Comparison of ENCODE assay signal across 2 cellular contexts in the genomic region with DNA sequence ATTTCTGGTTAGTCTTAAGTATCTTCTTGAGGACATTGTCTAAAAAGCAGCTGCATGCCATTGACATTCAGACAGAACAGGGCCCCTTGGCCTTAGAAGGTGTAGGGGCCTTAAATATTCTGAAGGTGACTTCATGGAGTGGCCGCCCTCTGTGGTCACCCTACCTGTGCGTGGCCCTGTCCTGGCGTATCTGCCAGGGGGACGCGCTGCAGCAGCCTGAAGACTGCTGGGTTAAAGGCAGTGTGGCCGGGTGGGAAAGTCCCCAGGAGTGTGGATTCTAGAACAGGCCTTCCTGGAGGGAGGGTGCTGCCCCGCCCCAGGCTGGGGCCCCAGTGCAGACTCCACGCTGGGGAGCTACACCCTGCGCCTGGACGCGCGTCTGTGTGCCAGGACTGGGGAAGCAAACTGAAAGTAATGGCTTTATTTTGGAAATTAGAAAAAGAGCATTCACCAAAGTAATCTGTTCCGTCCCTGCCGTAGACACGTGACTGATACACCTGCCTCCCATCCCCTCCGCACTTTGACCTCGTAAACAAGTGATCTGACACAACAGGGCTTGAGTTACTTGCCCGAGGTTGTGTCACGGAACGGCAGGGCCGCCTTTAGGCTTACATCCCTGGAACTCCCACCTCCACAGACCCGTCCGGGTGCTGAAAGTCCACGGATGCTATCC.
TF ChIP-seq lines count a peak whose summit lies in the region.

No MANE protein-coding gene starts in this region.

TF ChIP-seq in K562, 482 proteins besides CTCF, POLR2A, EP300 and RAD21 (continued from another document and continues in another):
- TF ChIP-seq, protein P1, sequence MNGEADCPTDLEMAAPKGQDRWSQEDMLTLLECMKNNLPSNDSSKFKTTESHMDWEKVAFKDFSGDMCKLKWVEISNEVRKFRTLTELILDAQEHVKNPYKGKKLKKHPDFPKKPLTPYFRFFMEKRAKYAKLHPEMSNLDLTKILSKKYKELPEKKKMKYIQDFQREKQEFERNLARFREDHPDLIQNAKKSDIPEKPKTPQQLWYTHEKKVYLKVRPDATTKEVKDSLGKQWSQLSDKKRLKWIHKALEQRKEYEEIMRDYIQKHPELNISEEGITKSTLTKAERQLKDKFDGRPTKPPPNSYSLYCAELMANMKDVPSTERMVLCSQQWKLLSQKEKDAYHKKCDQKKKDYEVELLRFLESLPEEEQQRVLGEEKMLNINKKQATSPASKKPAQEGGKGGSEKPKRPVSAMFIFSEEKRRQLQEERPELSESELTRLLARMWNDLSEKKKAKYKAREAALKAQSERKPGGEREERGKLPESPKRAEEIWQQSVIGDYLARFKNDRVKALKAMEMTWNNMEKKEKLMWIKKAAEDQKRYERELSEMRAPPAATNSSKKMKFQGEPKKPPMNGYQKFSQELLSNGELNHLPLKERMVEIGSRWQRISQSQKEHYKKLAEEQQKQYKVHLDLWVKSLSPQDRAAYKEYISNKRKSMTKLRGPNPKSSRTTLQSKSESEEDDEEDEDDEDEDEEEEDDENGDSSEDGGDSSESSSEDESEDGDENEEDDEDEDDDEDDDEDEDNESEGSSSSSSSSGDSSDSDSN (IDR thresholded peaks at IDR 0.05; ENCODE audit: borderline replicate concordance in 1 of 2, low read depth in 2 of 2, low read length in 2 of 2): 0 out of 4 replicates have a peak, but pooled peaks of 1 of the 2 experiments have one; percentile 41
- TF ChIP-seq, protein P2, sequence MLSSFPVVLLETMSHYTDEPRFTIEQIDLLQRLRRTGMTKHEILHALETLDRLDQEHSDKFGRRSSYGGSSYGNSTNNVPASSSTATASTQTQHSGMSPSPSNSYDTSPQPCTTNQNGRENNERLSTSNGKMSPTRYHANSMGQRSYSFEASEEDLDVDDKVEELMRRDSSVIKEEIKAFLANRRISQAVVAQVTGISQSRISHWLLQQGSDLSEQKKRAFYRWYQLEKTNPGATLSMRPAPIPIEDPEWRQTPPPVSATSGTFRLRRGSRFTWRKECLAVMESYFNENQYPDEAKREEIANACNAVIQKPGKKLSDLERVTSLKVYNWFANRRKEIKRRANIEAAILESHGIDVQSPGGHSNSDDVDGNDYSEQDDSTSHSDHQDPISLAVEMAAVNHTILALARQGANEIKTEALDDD (IDR thresholded peaks at IDR 0.05): peak; percentile 44; the same call in 1 of the 2 replicates
- TF ChIP-seq POLR2AphosphoS2 (IDR thresholded peaks at IDR 0.05; ENCODE audit: low read length) (no peak), RAD51 (IDR thresholded peaks at IDR 0.05; ENCODE audit: borderline replicate concordance, low read depth) (peak; percentile 59; the same call in 1 of the 2 replicates), GABPB1 (CRISPR knock-in tag; IDR thresholded peaks at IDR 0.05) (no peak), SRSF3 (IDR thresholded peaks at IDR 0.05; ENCODE audit: insufficient read depth, low read length) (no peak), ETV6 (IDR thresholded peaks at IDR 0.05; ENCODE audit: borderline replicate concordance in 1 of 2, low read depth in 2 of 2, low read length in 1 of 2) (no peak), ETV6 (CRISPR knock-in tag; IDR thresholded peaks at IDR 0.05; ENCODE audit: borderline replicate concordance) (no peak)
- TF ChIP-seq, protein P3, sequence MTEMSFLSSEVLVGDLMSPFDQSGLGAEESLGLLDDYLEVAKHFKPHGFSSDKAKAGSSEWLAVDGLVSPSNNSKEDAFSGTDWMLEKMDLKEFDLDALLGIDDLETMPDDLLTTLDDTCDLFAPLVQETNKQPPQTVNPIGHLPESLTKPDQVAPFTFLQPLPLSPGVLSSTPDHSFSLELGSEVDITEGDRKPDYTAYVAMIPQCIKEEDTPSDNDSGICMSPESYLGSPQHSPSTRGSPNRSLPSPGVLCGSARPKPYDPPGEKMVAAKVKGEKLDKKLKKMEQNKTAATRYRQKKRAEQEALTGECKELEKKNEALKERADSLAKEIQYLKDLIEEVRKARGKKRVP (CRISPR knock-in tag; IDR thresholded peaks at IDR 0.05): no peak
- TF ChIP-seq, protein P4, sequence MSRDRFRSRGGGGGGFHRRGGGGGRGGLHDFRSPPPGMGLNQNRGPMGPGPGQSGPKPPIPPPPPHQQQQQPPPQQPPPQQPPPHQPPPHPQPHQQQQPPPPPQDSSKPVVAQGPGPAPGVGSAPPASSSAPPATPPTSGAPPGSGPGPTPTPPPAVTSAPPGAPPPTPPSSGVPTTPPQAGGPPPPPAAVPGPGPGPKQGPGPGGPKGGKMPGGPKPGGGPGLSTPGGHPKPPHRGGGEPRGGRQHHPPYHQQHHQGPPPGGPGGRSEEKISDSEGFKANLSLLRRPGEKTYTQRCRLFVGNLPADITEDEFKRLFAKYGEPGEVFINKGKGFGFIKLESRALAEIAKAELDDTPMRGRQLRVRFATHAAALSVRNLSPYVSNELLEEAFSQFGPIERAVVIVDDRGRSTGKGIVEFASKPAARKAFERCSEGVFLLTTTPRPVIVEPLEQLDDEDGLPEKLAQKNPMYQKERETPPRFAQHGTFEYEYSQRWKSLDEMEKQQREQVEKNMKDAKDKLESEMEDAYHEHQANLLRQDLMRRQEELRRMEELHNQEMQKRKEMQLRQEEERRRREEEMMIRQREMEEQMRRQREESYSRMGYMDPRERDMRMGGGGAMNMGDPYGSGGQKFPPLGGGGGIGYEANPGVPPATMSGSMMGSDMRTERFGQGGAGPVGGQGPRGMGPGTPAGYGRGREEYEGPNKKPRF (IDR thresholded peaks at IDR 0.05; ENCODE audit: low read depth, low read length): no peak
- TF ChIP-seq, protein P5, sequence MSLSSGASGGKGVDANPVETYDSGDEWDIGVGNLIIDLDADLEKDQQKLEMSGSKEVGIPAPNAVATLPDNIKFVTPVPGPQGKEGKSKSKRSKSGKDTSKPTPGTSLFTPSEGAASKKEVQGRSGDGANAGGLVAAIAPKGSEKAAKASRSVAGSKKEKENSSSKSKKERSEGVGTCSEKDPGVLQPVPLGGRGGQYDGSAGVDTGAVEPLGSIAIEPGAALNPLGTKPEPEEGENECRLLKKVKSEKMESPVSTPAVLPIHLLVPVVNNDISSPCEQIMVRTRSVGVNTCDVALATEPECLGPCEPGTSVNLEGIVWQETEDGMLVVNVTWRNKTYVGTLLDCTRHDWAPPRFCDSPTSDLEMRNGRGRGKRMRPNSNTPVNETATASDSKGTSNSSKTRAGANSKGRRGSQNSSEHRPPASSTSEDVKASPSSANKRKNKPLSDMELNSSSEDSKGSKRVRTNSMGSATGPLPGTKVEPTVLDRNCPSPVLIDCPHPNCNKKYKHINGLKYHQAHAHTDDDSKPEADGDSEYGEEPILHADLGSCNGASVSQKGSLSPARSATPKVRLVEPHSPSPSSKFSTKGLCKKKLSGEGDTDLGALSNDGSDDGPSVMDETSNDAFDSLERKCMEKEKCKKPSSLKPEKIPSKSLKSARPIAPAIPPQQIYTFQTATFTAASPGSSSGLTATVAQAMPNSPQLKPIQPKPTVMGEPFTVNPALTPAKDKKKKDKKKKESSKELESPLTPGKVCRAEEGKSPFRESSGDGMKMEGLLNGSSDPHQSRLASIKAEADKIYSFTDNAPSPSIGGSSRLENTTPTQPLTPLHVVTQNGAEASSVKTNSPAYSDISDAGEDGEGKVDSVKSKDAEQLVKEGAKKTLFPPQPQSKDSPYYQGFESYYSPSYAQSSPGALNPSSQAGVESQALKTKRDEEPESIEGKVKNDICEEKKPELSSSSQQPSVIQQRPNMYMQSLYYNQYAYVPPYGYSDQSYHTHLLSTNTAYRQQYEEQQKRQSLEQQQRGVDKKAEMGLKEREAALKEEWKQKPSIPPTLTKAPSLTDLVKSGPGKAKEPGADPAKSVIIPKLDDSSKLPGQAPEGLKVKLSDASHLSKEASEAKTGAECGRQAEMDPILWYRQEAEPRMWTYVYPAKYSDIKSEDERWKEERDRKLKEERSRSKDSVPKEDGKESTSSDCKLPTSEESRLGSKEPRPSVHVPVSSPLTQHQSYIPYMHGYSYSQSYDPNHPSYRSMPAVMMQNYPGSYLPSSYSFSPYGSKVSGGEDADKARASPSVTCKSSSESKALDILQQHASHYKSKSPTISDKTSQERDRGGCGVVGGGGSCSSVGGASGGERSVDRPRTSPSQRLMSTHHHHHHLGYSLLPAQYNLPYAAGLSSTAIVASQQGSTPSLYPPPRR (CRISPR knock-in tag; IDR thresholded peaks at IDR 0.05; ENCODE audit: borderline replicate concordance): no peak

TF ChIP-seq in HepG2, 621 proteins besides CTCF, POLR2A, EP300 and RAD21 (continued from another document and continues in another):
- TF ChIP-seq, protein P6, sequence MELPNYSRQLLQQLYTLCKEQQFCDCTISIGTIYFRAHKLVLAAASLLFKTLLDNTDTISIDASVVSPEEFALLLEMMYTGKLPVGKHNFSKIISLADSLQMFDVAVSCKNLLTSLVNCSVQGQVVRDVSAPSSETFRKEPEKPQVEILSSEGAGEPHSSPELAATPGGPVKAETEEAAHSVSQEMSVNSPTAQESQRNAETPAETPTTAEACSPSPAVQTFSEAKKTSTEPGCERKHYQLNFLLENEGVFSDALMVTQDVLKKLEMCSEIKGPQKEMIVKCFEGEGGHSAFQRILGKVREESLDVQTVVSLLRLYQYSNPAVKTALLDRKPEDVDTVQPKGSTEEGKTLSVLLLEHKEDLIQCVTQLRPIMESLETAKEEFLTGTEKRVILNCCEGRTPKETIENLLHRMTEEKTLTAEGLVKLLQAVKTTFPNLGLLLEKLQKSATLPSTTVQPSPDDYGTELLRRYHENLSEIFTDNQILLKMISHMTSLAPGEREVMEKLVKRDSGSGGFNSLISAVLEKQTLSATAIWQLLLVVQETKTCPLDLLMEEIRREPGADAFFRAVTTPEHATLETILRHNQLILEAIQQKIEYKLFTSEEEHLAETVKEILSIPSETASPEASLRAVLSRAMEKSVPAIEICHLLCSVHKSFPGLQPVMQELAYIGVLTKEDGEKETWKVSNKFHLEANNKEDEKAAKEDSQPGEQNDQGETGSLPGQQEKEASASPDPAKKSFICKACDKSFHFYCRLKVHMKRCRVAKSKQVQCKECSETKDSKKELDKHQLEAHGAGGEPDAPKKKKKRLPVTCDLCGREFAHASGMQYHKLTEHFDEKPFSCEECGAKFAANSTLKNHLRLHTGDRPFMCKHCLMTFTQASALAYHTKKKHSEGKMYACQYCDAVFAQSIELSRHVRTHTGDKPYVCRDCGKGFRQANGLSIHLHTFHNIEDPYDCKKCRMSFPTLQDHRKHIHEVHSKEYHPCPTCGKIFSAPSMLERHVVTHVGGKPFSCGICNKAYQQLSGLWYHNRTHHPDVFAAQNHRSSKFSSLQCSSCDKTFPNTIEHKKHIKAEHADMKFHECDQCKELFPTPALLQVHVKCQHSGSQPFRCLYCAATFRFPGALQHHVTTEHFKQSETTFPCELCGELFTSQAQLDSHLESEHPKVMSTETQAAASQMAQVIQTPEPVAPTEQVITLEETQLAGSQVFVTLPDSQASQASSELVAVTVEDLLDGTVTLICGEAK (IDR thresholded peaks at IDR 0.05): no peak
- TF ChIP-seq, protein P6 (CRISPR knock-in tag; IDR thresholded peaks at IDR 0.05): 0 out of 2 replicates have a peak, but pooled peaks have one; percentile 25
- TF ChIP-seq ZNF703 (CRISPR knock-in tag; IDR thresholded peaks at IDR 0.05; ENCODE audit: borderline replicate concordance): no peak
- no peak for TF ChIP-seq ZNF879 (CRISPR knock-in tag; IDR thresholded peaks at IDR 0.05)
- TF ChIP-seq ZNF12 (CRISPR knock-in tag; IDR thresholded peaks at IDR 0.05): no peak
- TF ChIP-seq SMAD3 (CRISPR knock-in tag; IDR thresholded peaks at IDR 0.05): 0 out of 2 replicates have a peak, but pooled peaks have one; percentile 46
- TF ChIP-seq, protein P7, sequence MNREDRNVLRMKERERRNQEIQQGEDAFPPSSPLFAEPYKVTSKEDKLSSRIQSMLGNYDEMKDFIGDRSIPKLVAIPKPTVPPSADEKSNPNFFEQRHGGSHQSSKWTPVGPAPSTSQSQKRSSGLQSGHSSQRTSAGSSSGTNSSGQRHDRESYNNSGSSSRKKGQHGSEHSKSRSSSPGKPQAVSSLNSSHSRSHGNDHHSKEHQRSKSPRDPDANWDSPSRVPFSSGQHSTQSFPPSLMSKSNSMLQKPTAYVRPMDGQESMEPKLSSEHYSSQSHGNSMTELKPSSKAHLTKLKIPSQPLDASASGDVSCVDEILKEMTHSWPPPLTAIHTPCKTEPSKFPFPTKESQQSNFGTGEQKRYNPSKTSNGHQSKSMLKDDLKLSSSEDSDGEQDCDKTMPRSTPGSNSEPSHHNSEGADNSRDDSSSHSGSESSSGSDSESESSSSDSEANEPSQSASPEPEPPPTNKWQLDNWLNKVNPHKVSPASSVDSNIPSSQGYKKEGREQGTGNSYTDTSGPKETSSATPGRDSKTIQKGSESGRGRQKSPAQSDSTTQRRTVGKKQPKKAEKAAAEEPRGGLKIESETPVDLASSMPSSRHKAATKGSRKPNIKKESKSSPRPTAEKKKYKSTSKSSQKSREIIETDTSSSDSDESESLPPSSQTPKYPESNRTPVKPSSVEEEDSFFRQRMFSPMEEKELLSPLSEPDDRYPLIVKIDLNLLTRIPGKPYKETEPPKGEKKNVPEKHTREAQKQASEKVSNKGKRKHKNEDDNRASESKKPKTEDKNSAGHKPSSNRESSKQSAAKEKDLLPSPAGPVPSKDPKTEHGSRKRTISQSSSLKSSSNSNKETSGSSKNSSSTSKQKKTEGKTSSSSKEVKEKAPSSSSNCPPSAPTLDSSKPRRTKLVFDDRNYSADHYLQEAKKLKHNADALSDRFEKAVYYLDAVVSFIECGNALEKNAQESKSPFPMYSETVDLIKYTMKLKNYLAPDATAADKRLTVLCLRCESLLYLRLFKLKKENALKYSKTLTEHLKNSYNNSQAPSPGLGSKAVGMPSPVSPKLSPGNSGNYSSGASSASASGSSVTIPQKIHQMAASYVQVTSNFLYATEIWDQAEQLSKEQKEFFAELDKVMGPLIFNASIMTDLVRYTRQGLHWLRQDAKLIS (CRISPR knock-in tag; IDR thresholded peaks at IDR 0.05): no peak
- no peak for TF ChIP-seq REL (CRISPR knock-in tag; conservative IDR thresholded peaks at IDR 0.05)
- TF ChIP-seq RFX1 (IDR thresholded peaks at IDR 0.05): no peak
- no peak for TF ChIP-seq EZH2 (conservative IDR thresholded peaks at IDR 0.05; ENCODE audit: low read depth, low read length)
- TF ChIP-seq ETV6 (CRISPR knock-in tag; conservative IDR thresholded peaks at IDR 0.05): no peak
- 0 out of 2 replicates have a peak, but pooled peaks have one; percentile 44 for TF ChIP-seq ZNF101 (CRISPR knock-in tag; IDR thresholded peaks at IDR 0.05; ENCODE audit: borderline replicate concordance, low read depth)
